14 cellular contexts compared by ENCODE assay signal in genomic region chr1:203695116-203695515, GRCh38.
DNase-seq lines count a peak whose midpoint lies in the region; ATAC-seq and TF ChIP-seq lines count a peak whose summit lies in the region.
"Had no signal": no experiment of that assay in that cellular context is flagged by ENCODE, and none has a peak within 500 bp of the region (broad histone marks: within the 10 kb centered on the region; RNA-seq: fewer than 3 reads in every experiment).

No MANE protein-coding gene starts in this region.

- peak overlapping the region; percentile 25 for H3K9ac ChIP-seq in adipocyte (ENCODE audit: low read length)

- H3K4me1 ChIP-seq in adipocyte (ENCODE audit: control insufficient read depth, insufficient read depth, low read length) (peaks cover 56% of the 10 kb centered on the region), upper lobe of right lung (peaks cover 30% of the 10 kb centered on the region)

- H3K4me3 Mint-ChIP-seq in activated T-cell treated with anti-CD3 and anti-CD28 coated beads, Interleukin-2, amount 50 U/mL, for 72 hours = no peak overlapping the region
- no peak overlapping the region for H3K4me3 Mint-ChIP-seq in memory B cell
- H3K4me3 Mint-ChIP-seq: naive thymus-derived CD8-positive, alpha-beta T cell had no signal

- H3K9me3 ChIP-seq in adipocyte (ENCODE audit: control insufficient read depth, low read length) (no peaks in the 10 kb centered on the region), upper lobe of right lung (no peaks in the 10 kb centered on the region)

- ATAC-seq in activated T-cell treated with anti-CD3 and anti-CD28 coated beads, Interleukin-2, amount 50 U/mL, for 72 hours (replicated peaks in 1 of 2) = no peak
- ATAC-seq in memory B cell (ENCODE audit: low read depth) (no peak), upper lobe of right lung (no peak), GM18517 (IDR thresholded peaks at IDR 0.05; ENCODE audit: unreplicated experiment) (no peak)
- ATAC-seq: naive thymus-derived CD8-positive, alpha-beta T cell had no signal

- no peaks in the 10 kb centered on the region for H3K27me3 Mint-ChIP-seq in activated T-cell treated with anti-CD3 and anti-CD28 coated beads, Interleukin-2, amount 50 U/mL, for 72 hours (ENCODE audit: low read depth)
- H3K27me3 Mint-ChIP-seq in memory B cell = no peaks in the 10 kb centered on the region
- H3K27me3 Mint-ChIP-seq: naive thymus-derived CD8-positive, alpha-beta T cell had no signal

- no peak for DNase-seq in activated T-cell treated with anti-CD3 and anti-CD28 coated beads, Interleukin-2, amount 50 U/mL, for 72 hours
- DNase-seq in activated T-cell treated with anti-CD3 and anti-CD28 coated beads for 4 hours (no peak), adipocyte (ENCODE audit: low read depth) (peak; percentile 32), memory B cell (ENCODE audit: low spot score in 2 of 2) (no peak), upper lobe of right lung (no peak), hepatic stellate cell (ENCODE audit: low spot score) (no peak), amniotic stem cell (lab: John Stamatoyannopoulos, UW) (no peak)
- DNase-seq: GDM1; naive thymus-derived CD8-positive, alpha-beta T cell; NCI-H510A; small intestine; WERI-Rb-1 had no signal

- H3K27ac Mint-ChIP-seq in activated T-cell treated with anti-CD3 and anti-CD28 coated beads, Interleukin-2, amount 50 U/mL, for 72 hours = peak overlapping the region; percentile 14
- H3K27ac Mint-ChIP-seq in memory B cell = peak overlapping the region; percentile 19

- peaks cover 38% of the 10 kb centered on the region for H3K4me1 Mint-ChIP-seq in activated T-cell treated with anti-CD3 and anti-CD28 coated beads, Interleukin-2, amount 50 U/mL, for 72 hours (ENCODE audit: low read depth)
- peaks cover 18% of the 10 kb centered on the region for H3K4me1 Mint-ChIP-seq in memory B cell

- intact Hi-C loops in upper lobe of right lung (cut with DNase I) = no loop called here

- no peak for TF ChIP-seq CTCF in upper lobe of right lung (IDR thresholded peaks at IDR 0.05)

- peaks cover 0 to 2% of the 10 kb centered on the region in 2 donors for H3K36me3 Mint-ChIP-seq in activated T-cell treated with anti-CD3 and anti-CD28 coated beads, Interleukin-2, amount 50 U/mL, for 72 hours (ENCODE audit: insufficient read depth in 2 of 2)
- H3K36me3 Mint-ChIP-seq in memory B cell = peaks cover 8% of the 10 kb centered on the region

- H3K9me3 Mint-ChIP-seq in activated T-cell treated with anti-CD3 and anti-CD28 coated beads, Interleukin-2, amount 50 U/mL, for 72 hours = no peaks in the 10 kb centered on the region
- no peaks in the 10 kb centered on the region for H3K9me3 Mint-ChIP-seq in memory B cell
- H3K9me3 Mint-ChIP-seq: naive thymus-derived CD8-positive, alpha-beta T cell had no signal

- H3K4me3 ChIP-seq in adipocyte (ENCODE audit: low read length) (no peak overlapping the region), upper lobe of right lung (no peak overlapping the region)

- H3K36me3 ChIP-seq in adipocyte (ENCODE audit: control insufficient read depth, insufficient read depth, low read length, severe bottlenecking) (peaks cover 54% of the 10 kb centered on the region), upper lobe of right lung (peaks cover 21% of the 10 kb centered on the region)

- H3K27ac ChIP-seq in upper lobe of right lung = peak overlapping the region; percentile 8
- H3K27ac ChIP-seq: HL-60, WERI-Rb-1 had no signal

- no peaks in the 10 kb centered on the region for H3K27me3 ChIP-seq in adipocyte (replicated peaks; ENCODE audit: control insufficient read depth, insufficient read depth, low read length)
- H3K27me3 ChIP-seq in upper lobe of right lung = no peaks in the 10 kb centered on the region
